In the genomic region with DNA sequence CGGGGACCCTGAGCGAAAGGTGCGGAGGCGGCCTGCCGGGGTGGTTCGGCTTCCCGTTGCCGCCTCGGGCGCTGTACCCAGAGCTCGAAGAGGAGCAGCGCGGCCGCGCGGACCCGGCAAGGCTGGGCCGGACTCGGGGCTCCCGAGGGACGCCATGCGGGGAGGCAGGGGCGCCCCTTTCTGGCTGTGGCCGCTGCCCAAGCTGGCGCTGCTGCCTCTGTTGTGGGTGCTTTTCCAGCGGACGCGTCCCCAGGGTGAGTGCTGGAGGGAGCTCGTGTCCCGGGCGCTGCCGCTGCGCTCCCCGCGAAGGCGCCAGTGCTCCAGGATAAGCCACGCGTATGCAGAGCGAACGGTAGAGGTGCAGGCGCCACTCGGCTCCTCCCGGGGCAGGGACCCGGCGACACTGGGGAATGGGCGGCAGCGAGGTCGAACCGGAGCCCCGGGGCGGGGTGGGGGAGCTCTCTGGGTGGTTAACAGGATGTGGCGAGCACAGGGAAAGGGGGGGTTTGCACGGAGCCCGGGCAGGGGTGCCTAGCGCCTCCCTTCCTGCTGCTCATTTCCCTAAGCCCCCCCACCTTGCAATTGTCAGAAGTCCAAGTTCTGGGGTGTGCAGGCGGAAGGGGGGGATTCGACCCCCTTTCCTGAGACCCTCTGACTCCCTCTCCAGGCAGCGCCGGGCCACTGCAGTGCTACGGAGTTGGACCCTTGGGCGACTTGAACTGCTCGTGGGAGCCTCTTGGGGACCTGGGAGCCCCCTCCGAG, we compare ENCODE assay signal across 8 cellular contexts. TPM values are rescaled to one million over a fixed set of nuclear protein-coding genes. Genes with fewer than 3 reads are reported as not detected.
DNase-seq lines count a peak whose midpoint lies in the region; ATAC-seq and TF ChIP-seq lines count a peak whose summit lies in the region.

A gene (plus strand): TSS at position 44 of the 762 bp plus-strand sequence. CDS start 111 bp downstream, at position 155.

- H3K4me1 ChIP-seq in left ventricle myocardium inferior = peaks cover 23% of the 10 kb centered on the region

- no peak for DNase-seq in AG09309 (ENCODE audit: low read depth)
- DNase-seq in KBM-7 = peak; percentile 91
- peak; percentile 52 to 67 for DNase-seq in SW 1271 (lab: John Stamatoyannopoulos, UW)
- peak; percentile 76 for DNase-seq in left ventricle myocardium inferior
- DNase-seq in renal cortical epithelial cell (ENCODE audit: low read depth) = peak; percentile 21

- H3K9me3 ChIP-seq in left ventricle myocardium inferior (replicated peaks) = no peaks in the 10 kb centered on the region

- in situ Hi-C loops in KBM-7 (cut with MboI; ENCODE audit: low pct_unique_long_range_greater_than_20kb, low sequenced_read_pairs) = no loop called here

- peaks cover 5% of the 10 kb centered on the region for H3K27me3 ChIP-seq in left ventricle myocardium inferior (ENCODE audit: low read depth)

- peak within 1 kb of the TSS; percentile 95 for H3K27ac ChIP-seq in left ventricle myocardium inferior (replicated peaks)

- H3K9me3 Mint-ChIP-seq in activated naive CD8-positive, alpha-beta T cell (ENCODE audit: low read depth) = no peaks in the 10 kb centered on the region

- H3K4me3 ChIP-seq in AG09309 (ENCODE audit: control insufficient read depth, low read depth, low read length) (peak within 1 kb of the TSS; percentile 85), left ventricle myocardium inferior (peak within 1 kb of the TSS; percentile 86)

- H3K27ac Mint-ChIP-seq in activated naive CD8-positive, alpha-beta T cell = peak within 1 kb of the TSS; percentile 88

- peaks cover 3% of the 10 kb centered on the region for H3K36me3 Mint-ChIP-seq in activated naive CD8-positive, alpha-beta T cell

- no peaks in the 10 kb centered on the region for H3K36me3 ChIP-seq in left ventricle myocardium inferior

- no peaks in the 10 kb centered on the region for H3K27me3 Mint-ChIP-seq in activated naive CD8-positive, alpha-beta T cell

- intact Hi-C loops in left ventricle myocardium inferior (cut with micrococcal nuclease) = no loop called here

- peak within 1 kb of the TSS; percentile 92 for H3K4me3 Mint-ChIP-seq in activated naive CD8-positive, alpha-beta T cell

- ATAC-seq in GM18909 (IDR thresholded peaks at IDR 0.05; ENCODE audit: poor library complexity, unreplicated experiment) = peak; percentile 65
- no peak for ATAC-seq in HG03095 (IDR thresholded peaks at IDR 0.05; ENCODE audit: unreplicated experiment)

- peaks cover 27% of the 10 kb centered on the region for H3K4me1 Mint-ChIP-seq in activated naive CD8-positive, alpha-beta T cell (ENCODE audit: low read depth)

- TF ChIP-seq CTCF in AG09309 (IDR thresholded peaks at IDR 0.05; ENCODE audit: control insufficient read depth, insufficient read depth, low read depth, low read length, missing control alignments) = peak; percentile 77
- peak; percentile 75 for TF ChIP-seq CTCF in left ventricle myocardium inferior (IDR thresholded peaks at IDR 0.05; ENCODE audit: borderline replicate concordance)

RNA-seq across cellular contexts. Expression of the gene that starts here (rescaled TPM):
- total RNA-seq in left ventricle myocardium inferior (4.0 TPM), renal cortical epithelial cell (4.7 and 14.1 TPM in 2 replicates)
